1 cellular context compared by ENCODE assay signal in genomic region chr15:72135719-72136118, GRCh38.
TF ChIP-seq lines count a peak whose summit lies in the region.

No MANE protein-coding gene starts in this region.

TF ChIP-seq in HepG2, 621 proteins besides CTCF, POLR2A, EP300 and RAD21 (continued from another document):
- no peak for TF ChIP-seq FOXK1 (CRISPR knock-in tag; IDR thresholded peaks at IDR 0.05; ENCODE audit: borderline replicate concordance, low read depth)
- no peak for TF ChIP-seq ZKSCAN5 (CRISPR knock-in tag; IDR thresholded peaks at IDR 0.05)
- TF ChIP-seq, protein P1, sequence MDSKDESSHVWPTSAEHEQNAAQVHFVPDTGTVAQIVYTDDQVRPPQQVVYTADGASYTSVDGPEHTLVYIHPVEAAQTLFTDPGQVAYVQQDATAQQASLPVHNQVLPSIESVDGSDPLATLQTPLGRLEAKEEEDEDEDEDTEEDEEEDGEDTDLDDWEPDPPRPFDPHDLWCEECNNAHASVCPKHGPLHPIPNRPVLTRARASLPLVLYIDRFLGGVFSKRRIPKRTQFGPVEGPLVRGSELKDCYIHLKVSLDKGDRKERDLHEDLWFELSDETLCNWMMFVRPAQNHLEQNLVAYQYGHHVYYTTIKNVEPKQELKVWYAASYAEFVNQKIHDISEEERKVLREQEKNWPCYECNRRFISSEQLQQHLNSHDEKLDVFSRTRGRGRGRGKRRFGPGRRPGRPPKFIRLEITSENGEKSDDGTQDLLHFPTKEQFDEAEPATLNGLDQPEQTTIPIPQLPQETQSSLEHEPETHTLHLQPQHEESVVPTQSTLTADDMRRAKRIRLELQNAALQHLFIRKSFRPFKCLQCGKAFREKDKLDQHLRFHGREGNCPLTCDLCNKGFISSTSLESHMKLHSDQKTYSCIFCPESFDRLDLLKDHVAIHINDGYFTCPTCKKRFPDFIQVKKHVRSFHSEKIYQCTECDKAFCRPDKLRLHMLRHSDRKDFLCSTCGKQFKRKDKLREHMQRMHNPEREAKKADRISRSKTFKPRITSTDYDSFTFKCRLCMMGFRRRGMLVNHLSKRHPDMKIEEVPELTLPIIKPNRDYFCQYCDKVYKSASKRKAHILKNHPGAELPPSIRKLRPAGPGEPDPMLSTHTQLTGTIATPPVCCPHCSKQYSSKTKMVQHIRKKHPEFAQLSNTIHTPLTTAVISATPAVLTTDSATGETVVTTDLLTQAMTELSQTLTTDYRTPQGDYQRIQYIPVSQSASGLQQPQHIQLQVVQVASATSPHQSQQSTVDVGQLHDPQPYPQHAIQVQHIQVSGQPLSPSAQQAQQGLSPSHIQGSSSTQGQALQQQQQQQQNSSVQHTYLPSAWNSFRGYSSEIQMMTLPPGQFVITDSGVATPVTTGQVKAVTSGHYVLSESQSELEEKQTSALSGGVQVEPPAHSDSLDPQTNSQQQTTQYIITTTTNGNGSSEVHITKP (CRISPR knock-in tag; IDR thresholded peaks at IDR 0.05; ENCODE audit: low read depth) = no peak
- TF ChIP-seq SAP130 (CRISPR knock-in tag; IDR thresholded peaks at IDR 0.05; ENCODE audit: low read depth) = no peak
- TF ChIP-seq ZNF225 (CRISPR knock-in tag; IDR thresholded peaks at IDR 0.05) = no peak
- TF ChIP-seq ZBTB42 (CRISPR knock-in tag; IDR thresholded peaks at IDR 0.05) = no peak
- no peak for TF ChIP-seq PCBP1 (IDR thresholded peaks at IDR 0.05; ENCODE audit: borderline replicate concordance, low read depth, low read length)
- TF ChIP-seq NCOA1 (CRISPR knock-in tag; IDR thresholded peaks at IDR 0.05) = no peak
- no peak for TF ChIP-seq SMAD1 (CRISPR knock-in tag; IDR thresholded peaks at IDR 0.05; ENCODE audit: borderline replicate concordance, low read depth)
- no peak for TF ChIP-seq NR2F1 (CRISPR knock-in tag; IDR thresholded peaks at IDR 0.05)
- no peak for TF ChIP-seq MYPOP (CRISPR knock-in tag; IDR thresholded peaks at IDR 0.05)
